ENCODE assay signal across 17 cellular contexts in the genomic region with DNA sequence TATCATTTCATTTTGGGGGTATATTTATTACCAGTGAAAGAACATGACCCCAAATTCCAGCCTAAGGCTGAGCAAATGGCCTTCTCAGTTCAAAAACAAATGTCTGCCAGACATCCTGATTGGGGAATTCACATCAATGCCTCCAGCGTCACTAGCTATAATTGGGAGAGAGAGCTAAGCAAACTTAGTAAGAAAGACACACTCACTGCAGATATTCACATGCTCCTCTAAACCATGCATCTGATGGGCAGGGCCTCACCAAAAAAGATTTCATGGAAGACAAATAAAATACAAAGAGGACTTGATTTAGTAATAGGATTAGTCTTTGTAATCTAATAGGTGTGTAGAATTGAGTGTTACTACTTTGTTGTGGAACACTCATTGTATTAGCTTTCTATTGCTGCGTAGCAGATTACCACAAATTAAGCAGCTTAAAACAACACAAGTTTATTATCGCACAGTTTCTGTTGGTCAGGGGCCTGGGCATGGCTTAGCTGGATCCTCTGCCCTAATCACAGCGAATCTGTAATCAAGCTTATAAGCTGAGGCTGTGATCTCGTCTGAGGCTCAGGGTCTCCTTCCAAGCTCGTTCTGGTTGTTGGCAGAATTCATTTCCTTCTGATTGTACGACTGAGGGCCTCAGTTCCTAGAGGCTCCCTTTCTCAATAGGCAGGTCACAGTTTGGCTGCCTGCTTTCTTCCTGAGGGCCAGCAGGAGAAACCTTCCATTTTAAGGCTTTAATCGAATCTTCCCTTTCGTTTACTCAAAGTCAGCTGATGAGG.
DNase-seq lines count a peak whose midpoint lies in the region; ATAC-seq, FAIRE-seq and TF ChIP-seq lines count a peak whose summit lies in the region.
"Had no signal": no experiment of that assay in that cellular context is flagged by ENCODE, and none has a peak within 500 bp of the region (broad histone marks: within the 10 kb centered on the region; RNA-seq: fewer than 3 reads in every experiment).

No MANE protein-coding gene starts in this region.

- peaks cover 6% of the 10 kb centered on the region for H3K4me1 ChIP-seq in endothelial cell of umbilical vein (ENCODE audit: control insufficient read depth, extremely low read depth, insufficient read depth, low read length)
- peaks cover 54 to 69% of the 10 kb centered on the region in 2 donors for H3K4me1 ChIP-seq in gastrocnemius medialis

- in situ Hi-C loops in gastrocnemius medialis (cut with MboI; ENCODE audit: low sequenced_read_pairs in 4 of 4): no loop called here

- H3K79me2 ChIP-seq in endothelial cell of umbilical vein (ENCODE audit: control insufficient read depth, insufficient read depth, low read length): no peaks in the 10 kb centered on the region

- H3K27me3 Mint-ChIP-seq in activated T-cell treated with anti-CD3 and anti-CD28 coated beads, Interleukin-2, amount 50 U/mL, for 72 hours (ENCODE audit: low read depth): peaks cover 7% of the 10 kb centered on the region
- H3K27me3 Mint-ChIP-seq: activated CD4-positive, alpha-beta T cell treated with anti-CD3 and anti-CD28 coated beads, Interleukin-2, amount 10 ng/mL, durations not matched to agents 24 days and 14 days; activated naive CD4-positive, alpha-beta T cell treated with anti-CD3 and anti-CD28 coated beads, Interleukin-2, amount 50 U/mL, for 24 hours had no signal

- peak; percentile 39 for DNase-seq in D721Med (ENCODE audit: insufficient read length, low spot score)
- peak; percentile 51 for DNase-seq in endothelial cell of umbilical vein (ENCODE audit: low read depth, low spot score)
- peak; percentile 60 for DNase-seq in medulla oblongata (ENCODE audit: extremely low spot score)
- no peak for DNase-seq in gastrocnemius medialis
- DNase-seq in NCI-H345 (lab: John Stamatoyannopoulos, UW): no peak
- DNase-seq in NCI-H526 treated with DMSO at 0.1 percent for 48 hours (lab: John Stamatoyannopoulos, UW): no peak
- DNase-seq in activated naive CD4-positive, alpha-beta T cell treated with Interleukin-2 at 50 U/mL for 16 hours: no peak
- DNase-seq in activated T-cell treated with anti-CD3 and anti-CD28 coated beads, Interleukin-2, amount 50 U/mL, for 72 hours: no peak
- DNase-seq: activated CD4-positive, alpha-beta T cell treated with anti-CD3 and anti-CD28 coated beads, Interleukin-2, amount 10 ng/mL, durations not matched to agents 24 days and 14 days; CD4-positive, alpha-beta memory T cell; DND-41; NCI-H1436 treated with DMSO at 0.1 percent for 48 hours; spleen had no signal

- TF ChIP-seq POLR2A in endothelial cell of umbilical vein (IDR thresholded peaks at IDR 0.05; ENCODE audit: low read depth, low read length) (no peak), gastrocnemius medialis (IDR thresholded peaks at IDR 0.05) (no peak)

- H3K4me3 ChIP-seq in endothelial cell of umbilical vein (replicated peaks in 1 of 3; ENCODE audit: insufficient read depth in 1 of 3, low read depth in 1 of 3, low read length in 3 of 3) (no peak overlapping the region), gastrocnemius medialis (peak overlapping the region in 1 of 4 donors; percentile 16)
- H3K4me3 ChIP-seq: spleen had no signal

- H3K27me3 ChIP-seq in endothelial cell of umbilical vein (ENCODE audit: control insufficient read depth in 2 of 2, insufficient read depth in 2 of 2, low read length in 2 of 2): no peaks in the 10 kb centered on the region
- H3K27me3 ChIP-seq in gastrocnemius medialis: no peaks in the 10 kb centered on the region
- H3K27me3 ChIP-seq: spleen had no signal

- H3K9me1 ChIP-seq in endothelial cell of umbilical vein (replicated peaks; ENCODE audit: control insufficient read depth, extremely low read depth, insufficient read depth, low read length): no peaks in the 10 kb centered on the region

- no peaks in the 10 kb centered on the region for H3K4me1 Mint-ChIP-seq in activated T-cell treated with anti-CD3 and anti-CD28 coated beads, Interleukin-2, amount 50 U/mL, for 72 hours (ENCODE audit: low read depth)
- H3K4me1 Mint-ChIP-seq: activated CD4-positive, alpha-beta T cell treated with anti-CD3 and anti-CD28 coated beads, Interleukin-2, amount 10 ng/mL, durations not matched to agents 24 days and 14 days; activated naive CD4-positive, alpha-beta T cell treated with anti-CD3 and anti-CD28 coated beads, Interleukin-2, amount 50 U/mL, for 24 hours; CD4-positive, alpha-beta memory T cell had no signal

- H3K27ac ChIP-seq in endothelial cell of umbilical vein (ENCODE audit: insufficient read depth, low read depth, low read length) (no peak overlapping the region), gastrocnemius medialis (peak overlapping the region; percentile 64 to 83 (median 81))
- H3K27ac ChIP-seq: spleen had no signal

- CTCF ChIA-PET in endothelial cell of umbilical vein (lab: Charles Lee): interaction anchor here (1.0 to 1.5 kb wide), 3 partner anchors 9 to 16 kb away, joined by 3 to 7 read pairs (median 4); no protein-coding TSS in a partner anchor

- TF ChIP-seq CTCF in D721Med (IDR thresholded peaks at IDR 0.05; ENCODE audit: insufficient read depth, missing control alignments) (no peak), endothelial cell of umbilical vein (IDR thresholded peaks at IDR 0.05; ENCODE audit: extremely low read depth in 1 of 2, insufficient read depth in 1 of 2, low read depth in 1 of 2, low read length in 2 of 2) (no peak), gastrocnemius medialis (IDR thresholded peaks at IDR 0.05 in 4 of 5, conservative IDR thresholded peaks at IDR 0.05 in 1 of 5) (no peak)

- peak; percentile 100 for FAIRE-seq in D721Med (lab: Jason Lieb, UNC)
- peak; percentile 65 for FAIRE-seq in endothelial cell of umbilical vein (lab: Jason Lieb, UNC)
- FAIRE-seq: HTR-8/SVneo, islet of Langerhans had no signal

- H2AFZ ChIP-seq in endothelial cell of umbilical vein (ENCODE audit: low read depth, low read length): peak overlapping the region; percentile 41

- dilution Hi-C loops in endothelial cell of umbilical vein (cut with MboI; ENCODE audit: extremely low pct_ligation_motif_present, low sequenced_read_pairs): no loop called here

- H3K36me3 Mint-ChIP-seq in activated T-cell treated with anti-CD3 and anti-CD28 coated beads, Interleukin-2, amount 50 U/mL, for 72 hours (ENCODE audit: insufficient read depth in 2 of 2): no peaks in the 10 kb centered on the region
- H3K36me3 Mint-ChIP-seq: activated naive CD4-positive, alpha-beta T cell treated with anti-CD3 and anti-CD28 coated beads, Interleukin-2, amount 50 U/mL, for 24 hours; CD4-positive, alpha-beta memory T cell had no signal

- H3K4me2 ChIP-seq in endothelial cell of umbilical vein (ENCODE audit: insufficient read depth, low read length): no peak overlapping the region

- H3K36me3 ChIP-seq in endothelial cell of umbilical vein (ENCODE audit: control insufficient read depth in 2 of 2, extremely low read depth in 1 of 2, insufficient read depth in 2 of 2, low read length in 2 of 2): no peaks in the 10 kb centered on the region
- H3K36me3 ChIP-seq in gastrocnemius medialis: no peaks in the 10 kb centered on the region

- no peak overlapping the region for H3K9ac ChIP-seq in endothelial cell of umbilical vein (replicated peaks; ENCODE audit: extremely low read depth, insufficient read depth, low read length)

- no peaks in the 10 kb centered on the region for H3K9me3 Mint-ChIP-seq in activated T-cell treated with anti-CD3 and anti-CD28 coated beads, Interleukin-2, amount 50 U/mL, for 72 hours
- H3K9me3 Mint-ChIP-seq: activated CD4-positive, alpha-beta T cell treated with anti-CD3 and anti-CD28 coated beads, Interleukin-2, amount 10 ng/mL, durations not matched to agents 24 days and 14 days; activated naive CD4-positive, alpha-beta T cell treated with anti-CD3 and anti-CD28 coated beads, Interleukin-2, amount 50 U/mL, for 24 hours had no signal

- BruUV-seq in endothelial cell of umbilical vein (replicated peaks; lab: Mats Ljungman, UMichigan): no TSS peak

- no peak overlapping the region for H3K4me3 Mint-ChIP-seq in activated T-cell treated with anti-CD3 and anti-CD28 coated beads, Interleukin-2, amount 50 U/mL, for 72 hours
- H3K4me3 Mint-ChIP-seq: activated CD4-positive, alpha-beta T cell treated with anti-CD3 and anti-CD28 coated beads, Interleukin-2, amount 10 ng/mL, durations not matched to agents 24 days and 14 days; activated naive CD4-positive, alpha-beta T cell treated with anti-CD3 and anti-CD28 coated beads, Interleukin-2, amount 50 U/mL, for 24 hours; CD4-positive, alpha-beta memory T cell had no signal

- ATAC-seq in gastrocnemius medialis: peak in 1 of 2 donors; percentile 25
- ATAC-seq in activated T-cell treated with anti-CD3 and anti-CD28 coated beads, Interleukin-2, amount 50 U/mL, for 72 hours (replicated peaks in 1 of 2): no peak
- ATAC-seq: HCT116 had no signal

- no peak overlapping the region for H3K27ac Mint-ChIP-seq in activated T-cell treated with anti-CD3 and anti-CD28 coated beads, Interleukin-2, amount 50 U/mL, for 72 hours
- H3K27ac Mint-ChIP-seq: activated CD4-positive, alpha-beta T cell treated with anti-CD3 and anti-CD28 coated beads, Interleukin-2, amount 10 ng/mL, durations not matched to agents 24 days and 14 days; activated naive CD4-positive, alpha-beta T cell treated with anti-CD3 and anti-CD28 coated beads, Interleukin-2, amount 50 U/mL, for 24 hours; CD4-positive, alpha-beta memory T cell had no signal

- intact Hi-C loops in endothelial cell of umbilical vein (cut with micrococcal nuclease) (no loop called here), gastrocnemius medialis (cut with DNase I; ENCODE audit: low total_unique reads) (no loop called here)

- no peaks in the 10 kb centered on the region for H4K20me1 ChIP-seq in endothelial cell of umbilical vein (replicated peaks; ENCODE audit: control insufficient read depth, extremely low read depth, insufficient read depth, low read length)

- H3K9me3 ChIP-seq in endothelial cell of umbilical vein (replicated peaks; ENCODE audit: control insufficient read depth, insufficient read depth, low read length) (no peaks in the 10 kb centered on the region), gastrocnemius medialis (no peaks in the 10 kb centered on the region)
- H3K9me3 ChIP-seq: spleen had no signal

- POLR2A ChIA-PET in endothelial cell of umbilical vein (lab: Charles Lee): no interaction called here

TF ChIP-seq in endothelial cell of umbilical vein, 7 proteins besides CTCF, POLR2A, EP300 and RAD21:
- no peak for TF ChIP-seq FOS (IDR thresholded peaks at IDR 0.05; ENCODE audit: borderline replicate concordance, insufficient read depth, low read length)
- TF ChIP-seq MYC (IDR thresholded peaks at IDR 0.05; ENCODE audit: low read depth, low read length): no peak
- TF ChIP-seq POLR2AphosphoS5 (IDR thresholded peaks at IDR 0.05; ENCODE audit: insufficient read depth, low read depth, low read length): no peak
- TF ChIP-seq JUN (IDR thresholded peaks at IDR 0.05; ENCODE audit: borderline replicate concordance, insufficient read depth, insufficient read length, low read depth): no peak
- no peak for TF ChIP-seq GATA2 (IDR thresholded peaks at IDR 0.05; ENCODE audit: insufficient read depth, insufficient read length, low read depth, low read length)

Comparison
In these comparisons a context has a peak if more than half of its experiments do, and no peak if none do; other contexts are left out.
1. DNase-seq: peak in D721Med (single experiment), endothelial cell of umbilical vein (single experiment) and medulla oblongata (single experiment); none in gastrocnemius medialis (0 of 2), NCI-H345 (single experiment), NCI-H526 treated with DMSO at 0.1 percent for 48 hours (single experiment), activated naive CD4-positive, alpha-beta T cell treated with Interleukin-2 at 50 U/mL for 16 hours (single experiment) and activated T-cell treated with anti-CD3 and anti-CD28 coated beads, Interleukin-2, amount 50 U/mL, for 72 hours (0 of 2).